In genomic region chr7:53119514-53119933, GRCh38 we compare ENCODE assay signal across 26 cellular contexts.
A peak's percentile ranks its signal among the peaks of the same experiment; 100 is the strongest.
DNase-seq lines count a peak whose midpoint lies in the region; ATAC-seq, FAIRE-seq and TF ChIP-seq lines count a peak whose summit lies in the region.
"Had no signal": no experiment of that assay in that cellular context is flagged by ENCODE, and none has a peak within 500 bp of the region (broad histone marks: within the 10 kb centered on the region; RNA-seq: fewer than 3 reads in every experiment).

No MANE protein-coding gene starts in this region.

- H2BK5ac ChIP-seq in H1 (ENCODE audit: low read depth, low read length) = no peak overlapping the region

- H2BK12ac ChIP-seq in H1 (ENCODE audit: low read depth, low read length) = no peak overlapping the region

- no peak for DNase-seq in HFFc6
- no peak for DNase-seq in H1 (ENCODE audit: low read depth in 1 of 2, low spot score in 2 of 2)
- no peak for DNase-seq in left lung
- DNase-seq in pulmonary artery endothelial cell (ENCODE audit: low read depth, low spot score) = peak; percentile 22
- no peak for DNase-seq in mucosa of descending colon
- no peak for DNase-seq in D721Med (ENCODE audit: insufficient read length, low spot score)
- no peak for DNase-seq in activated effector memory CD4-positive, alpha-beta T cell treated with Interleukin-2 at 50 U/mL for 16 hours
- DNase-seq: activated naive CD8-positive, alpha-beta T cell treated with anti-CD3 and anti-CD28 coated beads for 36 hours; EL; head of caudate nucleus; MV-4-11; NCI-H187; NCI-H69; SK-N-SH; stomach; T-helper 9 cell; transverse colon had no signal

- FAIRE-seq in H1 (lab: Jason Lieb, UNC) = no peak
- no peak for FAIRE-seq in D721Med (lab: Jason Lieb, UNC)
- FAIRE-seq: K562 had no signal

- H3K23me2 ChIP-seq in H1 (ENCODE audit: low read depth, low read length) = no peaks in the 10 kb centered on the region; the same call in 1 of the 2 replicates

- H3K9me3 ChIP-seq in H1 (ENCODE audit: insufficient read depth in 2 of 2, low read depth in 1 of 2, low read length in 1 of 2) = no peaks in the 10 kb centered on the region
- H3K9me3 ChIP-seq in left lung = no peaks in the 10 kb centered on the region
- no peaks in the 10 kb centered on the region for H3K9me3 ChIP-seq in mucosa of descending colon
- H3K9me3 ChIP-seq: BLaER1, right atrium auricular region, SK-N-SH, stomach, transverse colon had no signal

- no peak for TF ChIP-seq POLR2A in H1 (IDR thresholded peaks at IDR 0.05; ENCODE audit: control extremely low read depth in 1 of 2, low read depth in 2 of 2, low read length in 2 of 2)

- H3K56ac ChIP-seq in H1 (replicated peaks; ENCODE audit: insufficient read length, low read depth, low read length) = no peak overlapping the region

- no peaks in the 10 kb centered on the region for H3K36me3 Mint-ChIP-seq in HFFc6 (ENCODE audit: low read depth)
- H3K36me3 Mint-ChIP-seq: activated naive CD8-positive, alpha-beta T cell treated with anti-CD3 and anti-CD28 coated beads for 36 hours; WTC11 had no signal

- peak overlapping the region; percentile 51; the same call in 1 of the 2 replicates for H3K4me3 Mint-ChIP-seq in HFFc6
- H3K4me3 Mint-ChIP-seq: activated naive CD8-positive, alpha-beta T cell treated with anti-CD3 and anti-CD28 coated beads for 36 hours; WTC11 had no signal

- H4K5ac ChIP-seq in H1 (ENCODE audit: insufficient read length, low read depth, low read length) = no peak overlapping the region

- no peak overlapping the region for H2BK120ac ChIP-seq in H1 (replicated peaks; ENCODE audit: low read depth, low read length)

- no peak overlapping the region for H2BK15ac ChIP-seq in H1 (ENCODE audit: low read length)

- WGBS in H1 (ENCODE audit: extremely low coverage in 1 of 2, insufficient coverage in 1 of 2, insufficient read length in 1 of 2, insufficient replicate concordance in 2 of 2, low coverage in 1 of 2, low lambda C conversion rate in 2 of 2, missing lambda C conversion rate in 1 of 2), 2 experiments = 95% methylated on average over 4 of the region's 4 CpGs; no CpG with 5 or more reads in 1 of the 2 experiments

- H3K36me3 ChIP-seq in H1 (ENCODE audit: control insufficient read depth in 2 of 4, insufficient read depth in 4 of 4, low read length in 3 of 4) (no peaks in the 10 kb centered on the region), left lung (no peaks in the 10 kb centered on the region), mucosa of descending colon (ENCODE audit: low read depth) (no peaks in the 10 kb centered on the region)
- H3K36me3 ChIP-seq: BLaER1, right atrium auricular region, stomach, transverse colon had no signal

- no peaks in the 10 kb centered on the region for H3K27me3 ChIP-seq in H1 (replicated peaks in 1 of 4; ENCODE audit: control insufficient read depth in 3 of 4, extremely low read depth in 1 of 4, insufficient read depth in 3 of 4, low read length in 3 of 4)
- no peaks in the 10 kb centered on the region for H3K27me3 ChIP-seq in left lung
- H3K27me3 ChIP-seq: BLaER1, right atrium auricular region, stomach, transverse colon had no signal

- CTCF ChIA-PET in H1 (lab: Charles Lee; ENCODE audit: partially characterized antibody) = no interaction called here

- TF ChIP-seq CTCF in HFFc6 (IDR thresholded peaks at IDR 0.05) (no peak), H1 (IDR thresholded peaks at IDR 0.05; ENCODE audit: control extremely low read depth in 1 of 3, insufficient read depth in 1 of 3, low read depth in 1 of 3, low read length in 3 of 3) (no peak), left lung (IDR thresholded peaks at IDR 0.05) (no peak), mucosa of descending colon (IDR thresholded peaks at IDR 0.05) (no peak), D721Med (IDR thresholded peaks at IDR 0.05; ENCODE audit: insufficient read depth, missing control alignments) (no peak)

- H3K9me3 Mint-ChIP-seq in HFFc6 = peaks cover 16% of the 10 kb centered on the region
- H3K9me3 Mint-ChIP-seq: WTC11 had no signal

- peak overlapping the region; percentile 52; the same call in 1 of the 2 replicates for H3K27ac Mint-ChIP-seq in HFFc6
- H3K27ac Mint-ChIP-seq: activated naive CD8-positive, alpha-beta T cell treated with anti-CD3 and anti-CD28 coated beads for 36 hours; activated T-helper 2 cell treated with anti-CD3 and anti-CD28 coated beads, Interferon-gamma antibody, Interleukin-2, Interleukin-4, amounts not matched to agents 10 μg/mL and 5 μg/mL and 100 μg/mL, durations not matched to agents 14 hours and 24 hours and 36 hours; WTC11 had no signal

- no peaks in the 10 kb centered on the region for H4K20me1 ChIP-seq in H1 (replicated peaks in 1 of 2; ENCODE audit: control insufficient read depth in 1 of 2, insufficient read depth in 2 of 2, low read length in 2 of 2)
- H4K20me1 ChIP-seq: BLaER1 had no signal

- H2BK20ac ChIP-seq in H1 (ENCODE audit: low read length) = no peak overlapping the region

- no peak overlapping the region for H3K18ac ChIP-seq in H1 (ENCODE audit: extremely low read depth, low read length)

- H3K14ac ChIP-seq in H1 (ENCODE audit: insufficient read length) = no peak overlapping the region

- H3K4me3 ChIP-seq in H1 (ENCODE audit: extremely low read depth in 1 of 4, insufficient read depth in 2 of 4, low read depth in 3 of 4, low read length in 4 of 4) (no peak overlapping the region), left lung (no peak overlapping the region), mucosa of descending colon (no peak overlapping the region)
- H3K4me3 ChIP-seq: BLaER1, coronary artery, K562, right atrium auricular region, stomach, transverse colon had no signal

- H4K8ac ChIP-seq in H1 (ENCODE audit: extremely low read depth, insufficient read depth, low read length) = no peak overlapping the region

- H3K4me1 ChIP-seq in H1 (replicated peaks in 1 of 4; ENCODE audit: control insufficient read depth in 3 of 4, insufficient read depth in 4 of 4, low read length in 3 of 4) (peaks cover 0 to 2% (median 0%) of the 10 kb centered on the region in 4 experiments; a peak in 1 of 7 replicates), left lung (no peaks in the 10 kb centered on the region), mucosa of descending colon (ENCODE audit: low read depth) (no peaks in the 10 kb centered on the region)
- H3K4me1 ChIP-seq: BLaER1, right atrium auricular region, stomach, transverse colon had no signal

- TF ChIP-seq RAD21 in H1 (IDR thresholded peaks at IDR 0.05 in 1 of 2, conservative IDR thresholded peaks at IDR 0.05 in 1 of 2; ENCODE audit: low read depth in 2 of 2, low read length in 2 of 2) = no peak

- no peaks in the 10 kb centered on the region for H3K27me3 Mint-ChIP-seq in HFFc6 (ENCODE audit: insufficient read depth)
- H3K27me3 Mint-ChIP-seq: activated naive CD8-positive, alpha-beta T cell treated with anti-CD3 and anti-CD28 coated beads for 36 hours had no signal

- no peak overlapping the region for H3K9ac ChIP-seq in H1 (replicated peaks in 1 of 4; ENCODE audit: extremely low read depth in 1 of 4, low read depth in 3 of 4, low read length in 3 of 4)
- H3K9ac ChIP-seq: BLaER1, SK-N-SH had no signal

- POLR2A ChIA-PET in H1 (lab: Charles Lee; ENCODE audit: partially characterized antibody) = no interaction called here

- no peak overlapping the region for H2AK5ac ChIP-seq in H1 (ENCODE audit: low read depth, low read length)

- no peak overlapping the region for H3K4ac ChIP-seq in H1 (replicated peaks; ENCODE audit: insufficient read length, low read depth, low read length)

- H3K4me1 Mint-ChIP-seq in HFFc6 (ENCODE audit: low read depth) = peaks cover 9% of the 10 kb centered on the region; the same call in 1 of the 2 replicates
- H3K4me1 Mint-ChIP-seq: activated naive CD8-positive, alpha-beta T cell treated with anti-CD3 and anti-CD28 coated beads for 36 hours had no signal

- no peak for TF ChIP-seq EP300 in H1 (IDR thresholded peaks at IDR 0.05; ENCODE audit: borderline replicate concordance in 1 of 2, low read depth in 2 of 2, low read length in 2 of 2)

- no peak overlapping the region for H3K27ac ChIP-seq in H1 (ENCODE audit: low read depth, low read length)
- no peak overlapping the region for H3K27ac ChIP-seq in left lung
- H3K27ac ChIP-seq: BLaER1, right atrium auricular region, RWPE1, stomach, transverse colon had no signal

- H3K4me2 ChIP-seq in H1 (ENCODE audit: insufficient read depth in 1 of 2, low read depth in 2 of 2, low read length in 2 of 2) = no peak overlapping the region
- H3K4me2 ChIP-seq: BLaER1, SK-N-SH had no signal

- H3K79me1 ChIP-seq in H1 (ENCODE audit: low read depth, low read length) = no peaks in the 10 kb centered on the region

- no peak overlapping the region for H3K23ac ChIP-seq in H1 (ENCODE audit: insufficient read length)

- no peak overlapping the region for H4K91ac ChIP-seq in H1 (replicated peaks; ENCODE audit: insufficient read length, low read length)

- intact Hi-C loops in left lung (cut with DNase I) (no loop called here), mucosa of descending colon (cut with DNase I, micrococcal nuclease) (no loop called here)

- ATAC-seq in left lung (peak; percentile 95), GM18907 (IDR thresholded peaks at IDR 0.05; ENCODE audit: unreplicated experiment) (no peak), mucosa of descending colon (no peak)
- ATAC-seq: HCT116, K562, WTC11 had no signal

- H3K79me2 ChIP-seq in H1 (ENCODE audit: control insufficient read depth in 1 of 2, insufficient read depth in 2 of 2, low read length in 2 of 2) = no peaks in the 10 kb centered on the region

- H2AFZ ChIP-seq in H1 (ENCODE audit: low read length) = peak overlapping the region; percentile 15; the same call in 1 of the 2 replicates

TF ChIP-seq in H1, 55 proteins besides CTCF, POLR2A, EP300 and RAD21:
- TF ChIP-seq TAF1 (IDR thresholded peaks at IDR 0.05; ENCODE audit: low read depth, low read length) (no peak), RNF2 (IDR thresholded peaks at IDR 0.05; ENCODE audit: borderline replicate concordance, low read depth, low read length, missing control alignments, poor library complexity, severe bottlenecking) (no peak), EGR1 (IDR thresholded peaks at IDR 0.05; ENCODE audit: borderline replicate concordance, low read depth, low read length) (no peak), SP4 (IDR thresholded peaks at IDR 0.05; ENCODE audit: low read length) (no peak), CREB1 (IDR thresholded peaks at IDR 0.05) (no peak)
